In the genomic region with DNA sequence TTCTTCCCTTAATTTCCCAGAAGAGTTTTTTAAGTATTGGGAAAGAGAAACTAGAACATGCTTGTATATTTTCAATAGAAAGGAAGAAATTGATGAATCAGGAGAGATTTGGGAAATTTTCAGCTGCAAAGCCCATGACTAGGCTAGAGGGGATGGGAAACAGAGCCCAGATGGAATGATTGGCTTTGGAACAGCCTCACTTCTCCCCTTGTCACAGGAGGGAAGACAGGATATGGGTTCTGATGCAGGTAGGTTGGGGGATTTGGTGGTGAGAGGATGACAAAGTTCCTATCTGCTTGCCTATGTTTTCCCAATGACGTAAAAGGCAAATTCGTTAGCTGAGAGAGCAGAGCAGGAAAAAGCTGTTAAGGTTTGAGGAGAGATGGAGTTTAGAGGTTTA, we compare ENCODE assay signal across 27 cellular contexts.
"Had no signal": no experiment of that assay in that cellular context is flagged by ENCODE, and none has a peak within 500 bp of the region (broad histone marks: within the 10 kb centered on the region; RNA-seq: fewer than 3 reads in every experiment).

No MANE protein-coding gene starts in this region.

- H3K4me3 Mint-ChIP-seq: effector memory CD8-positive, alpha-beta T cell; memory B cell; mesothelial cell of epicardium; naive B cell; nephron; stimulated activated naive CD8-positive, alpha-beta T cell treated with anti-CD3 and anti-CD28 coated beads, Interleukin-15, amount 100 ng/mL, for 72 hours; type B pancreatic cell had no signal

- H3K27ac ChIP-seq: esophagus squamous epithelium, parathyroid adenoma, right lobe of liver, suprapubic skin had no signal

- H3K27me3 ChIP-seq: esophagus squamous epithelium, right lobe of liver, suprapubic skin had no signal

- H3K4me1 ChIP-seq: parathyroid adenoma, right lobe of liver, suprapubic skin had no signal

- H3K27me3 Mint-ChIP-seq: effector memory CD8-positive, alpha-beta T cell; memory B cell; naive B cell; progenitor cell of endocrine pancreas; stimulated activated naive CD8-positive, alpha-beta T cell treated with anti-CD3 and anti-CD28 coated beads, Interleukin-15, amount 100 ng/mL, for 72 hours; type B pancreatic cell had no signal

- H3K4me1 Mint-ChIP-seq: memory B cell, mesothelial cell of epicardium, naive B cell, nephron had no signal

- ATAC-seq: effector memory CD8-positive, alpha-beta T cell; left lobe of liver; mucosa of descending colon; right lobe of liver; stimulated activated naive CD8-positive, alpha-beta T cell treated with anti-CD3 and anti-CD28 coated beads, Interleukin-15, amount 100 ng/mL, for 72 hours had no signal

- FAIRE-seq: endometrium, kidney, small intestine had no signal

- H3K9me3 Mint-ChIP-seq: effector memory CD8-positive, alpha-beta T cell; memory B cell; mesothelial cell of epicardium; naive B cell; nephron; stimulated activated naive CD8-positive, alpha-beta T cell treated with anti-CD3 and anti-CD28 coated beads, Interleukin-15, amount 100 ng/mL, for 72 hours had no signal

- H2AFZ ChIP-seq: parathyroid adenoma had no signal

- H3K4me3 ChIP-seq: esophagus squamous epithelium, lung, mucosa of descending colon, right lobe of liver, suprapubic skin had no signal

- H3K9ac ChIP-seq: parathyroid adenoma had no signal

- H3K36me3 Mint-ChIP-seq: memory B cell, mesothelial cell of epicardium, naive B cell, type B pancreatic cell had no signal

- H3K79me2 ChIP-seq: parathyroid adenoma had no signal

- H3K27ac Mint-ChIP-seq: memory B cell; mesothelial cell of epicardium; nephron; progenitor cell of endocrine pancreas; stimulated activated naive CD8-positive, alpha-beta T cell treated with anti-CD3 and anti-CD28 coated beads, Interleukin-15, amount 100 ng/mL, for 72 hours; type B pancreatic cell had no signal

- DNase-seq: cerebellar nuclear complex; cortex of kidney; effector memory CD8-positive, alpha-beta T cell; erythroblast; esophagus squamous epithelium; foreskin melanocyte; hypothalamus; kidney; mucosa of descending colon; naive B cell; nucleus accumbens; right lobe of liver; small intestine; stimulated activated CD4-positive, alpha-beta T cell treated with anti-CD3 and anti-CD28 coated beads, Interleukin-15, amount 100 ng/mL, for 24 hours; stimulated activated CD4-positive, alpha-beta T cell treated with anti-CD3 and anti-CD28 coated beads, Interleukin-2, amount 100 ng/mL, for 48 hours; stimulated activated naive CD4-positive, alpha-beta T cell; stimulated activated naive CD8-positive, alpha-beta T cell treated with anti-CD3 and anti-CD28 coated beads, Interleukin-15, amount 100 ng/mL, for 72 hours had no signal

- H3K9me3 ChIP-seq: esophagus squamous epithelium, mucosa of descending colon, right lobe of liver, suprapubic skin had no signal

- H3K36me3 ChIP-seq: esophagus squamous epithelium, right lobe of liver, suprapubic skin had no signal
